12 cellular contexts compared by ENCODE assay signal in genomic region chr2:36438454-36438977, GRCh38.
A peak's percentile ranks its signal among the peaks of the same experiment; 100 is the strongest.
DNase-seq lines count a peak whose midpoint lies in the region; ATAC-seq and TF ChIP-seq lines count a peak whose summit lies in the region.
"Had no signal": no experiment of that assay in that cellular context is flagged by ENCODE, and none has a peak within 500 bp of the region (broad histone marks: within the 10 kb centered on the region; RNA-seq: fewer than 3 reads in every experiment).

No MANE protein-coding gene starts in this region.

- H2BK5ac ChIP-seq in mesenchymal stem cell (ENCODE audit: low read depth, low read length, poor library complexity, severe bottlenecking), result no peak overlapping the region

- no peak overlapping the region for H2BK15ac ChIP-seq in mesenchymal stem cell (ENCODE audit: low read depth, poor library complexity, severe bottlenecking)

- H3K79me1 ChIP-seq in mesenchymal stem cell (replicated peaks; ENCODE audit: low read length, poor library complexity, severe bottlenecking), result peaks cover 18% of the 10 kb centered on the region

- POLR2A ChIA-PET in A673 (lab: Charles Lee; ENCODE audit: low non-redundant PET), result no interaction called here
- POLR2A ChIA-PET in GM10248 (lab: Yijun Ruan, JAX), result no interaction called here

- H4K8ac ChIP-seq in mesenchymal stem cell (ENCODE audit: low read length), result no peak overlapping the region

- CTCF ChIA-PET in A673 (lab: Charles Lee) (no interaction called here), GM10248 (lab: Yijun Ruan, JAX) (interaction anchor here (0.8 to 1.9 kb wide), 4 partner anchors 10 to 29 kb away, joined by 3 to 5 read pairs (median 4); no protein-coding TSS in a partner anchor)
- CTCF ChIA-PET in activated naive CD4-positive, alpha-beta T cell treated with anti-CD3 and anti-CD28 coated beads, Interleukin-2, amount 10 ng/mL, durations not matched to agents 7 days and 5 days (lab: Charles Lee), result no interaction called here

- H3K27ac ChIP-seq in A673 (ENCODE audit: low read depth, low read length, poor library complexity, severe bottlenecking) (no peak overlapping the region), mesenchymal stem cell (ENCODE audit: low read length, poor library complexity, severe bottlenecking) (peak overlapping the region; percentile 91)
- H3K27ac ChIP-seq: suprapubic skin had no signal

- H4K91ac ChIP-seq in mesenchymal stem cell (ENCODE audit: low read length), result no peak overlapping the region

- H3K4me2 ChIP-seq in mesenchymal stem cell (ENCODE audit: low read length, poor library complexity, severe bottlenecking), result peak overlapping the region; percentile 43

- H3K4me3 ChIP-seq in A673 (ENCODE audit: low read depth, low read length, poor library complexity, severe bottlenecking) (no peak overlapping the region), mesenchymal stem cell (ENCODE audit: insufficient read depth in 1 of 2, low read depth in 1 of 2, low read length in 2 of 2) (no peak overlapping the region)
- H3K4me3 ChIP-seq: suprapubic skin had no signal

- H3K27ac Mint-ChIP-seq in chondrocyte (ENCODE audit: unreplicated experiment), result peak overlapping the region; percentile 97
- no peak overlapping the region for H3K27ac Mint-ChIP-seq in activated T-helper 1 cell treated with anti-CD3 and anti-CD28 coated beads, Interleukin-12 subunit alpha, Interleukin-12 subunit beta, Interleukin-2, Interleukin-4 antibody, amounts not matched to agents 30 ng/mL and 10 ng/mL and 1 ng/mL, durations not matched to agents 14 hours and 24 hours and 36 hours
- no peak overlapping the region for H3K27ac Mint-ChIP-seq in activated naive CD4-positive, alpha-beta T cell treated with anti-CD3 and anti-CD28 coated beads, Interleukin-2, amount 10 ng/mL, durations not matched to agents 7 days and 5 days

- H2AK5ac ChIP-seq in mesenchymal stem cell (ENCODE audit: low read length, severe bottlenecking), result no peak overlapping the region

- BruUV-seq in A673 (replicated peaks; lab: Mats Ljungman, UMichigan), result no TSS peak

- H3K27me3 ChIP-seq in A673 (replicated peaks; ENCODE audit: insufficient read depth, low read depth, low read length, poor library complexity) (no peaks in the 10 kb centered on the region), mesenchymal stem cell (ENCODE audit: control insufficient read depth in 1 of 2, insufficient read depth in 1 of 2, low read length in 2 of 2) (no peaks in the 10 kb centered on the region)
- H3K27me3 ChIP-seq: suprapubic skin had no signal

- H3K9me3 Mint-ChIP-seq in chondrocyte (ENCODE audit: low read depth), result no peaks in the 10 kb centered on the region
- H3K9me3 Mint-ChIP-seq in activated T-helper 1 cell treated with anti-CD3 and anti-CD28 coated beads, Interleukin-12 subunit alpha, Interleukin-12 subunit beta, Interleukin-2, Interleukin-4 antibody, amounts not matched to agents 30 ng/mL and 10 ng/mL and 1 ng/mL, durations not matched to agents 14 hours and 24 hours and 36 hours, result no peaks in the 10 kb centered on the region
- no peaks in the 10 kb centered on the region for H3K9me3 Mint-ChIP-seq in activated naive CD4-positive, alpha-beta T cell treated with anti-CD3 and anti-CD28 coated beads, Interleukin-2, amount 10 ng/mL, durations not matched to agents 7 days and 5 days

- DNase-seq in A673 (ENCODE audit: low spot score) (peak; percentile 69), HS-5 (ENCODE audit: low read depth) (peak; percentile 99), chondrocyte (ENCODE audit: low spot score) (no peak), mesenchymal stem cell (peak; percentile 98), GM10248 (ENCODE audit: extremely low spot score) (no peak)
- no peak for DNase-seq in activated T-helper 1 cell treated with anti-CD3 and anti-CD28 coated beads, Interleukin-12 subunit alpha, Interleukin-12 subunit beta, Interleukin-2, Interleukin-4 antibody, amounts not matched to agents 30 ng/mL and 10 ng/mL and 1 ng/mL, durations not matched to agents 14 hours and 24 hours and 36 hours (ENCODE audit: low spot score)
- DNase-seq in activated naive CD4-positive, alpha-beta T cell treated with anti-CD3 and anti-CD28 coated beads, Interleukin-2, amount 10 ng/mL, durations not matched to agents 7 days and 5 days, result no peak
- DNase-seq: activated CD4-positive, alpha-beta T cell treated with anti-CD3 and anti-CD28 coated beads for 1 hour; BE2C; KG1 had no signal

- no peak overlapping the region for H2BK12ac ChIP-seq in mesenchymal stem cell (ENCODE audit: low read length in 2 of 2)

- H2BK120ac ChIP-seq in mesenchymal stem cell (ENCODE audit: low read depth, low read length), result no peak overlapping the region

- H3K4me1 ChIP-seq in A673 (ENCODE audit: insufficient read depth, low read length, poor library complexity, severe bottlenecking) (peaks cover 11% of the 10 kb centered on the region), mesenchymal stem cell (ENCODE audit: control insufficient read depth, insufficient read depth, low read depth, low read length) (peaks cover 2% of the 10 kb centered on the region)
- H3K4me1 ChIP-seq: BE2C had no signal

- peak overlapping the region; percentile 56 for H3K9ac ChIP-seq in mesenchymal stem cell (ENCODE audit: low read length)

- TF ChIP-seq CTCF in A673 (conservative IDR thresholded peaks at IDR 0.05; ENCODE audit: low read depth, low read length), result no peak
- no peak for TF ChIP-seq CTCF in chondrocyte (IDR thresholded peaks at IDR 0.05)
- no peak for TF ChIP-seq CTCF in GM10248 (IDR thresholded peaks at IDR 0.05; ENCODE audit: control extremely low read depth, extremely low read depth, low read depth, missing control alignments)

- H3K14ac ChIP-seq in mesenchymal stem cell (ENCODE audit: low read length in 2 of 2), result no peak overlapping the region

- H3K9me3 ChIP-seq in A673 (ENCODE audit: low read depth, low read length, poor library complexity, severe bottlenecking) (no peaks in the 10 kb centered on the region), mesenchymal stem cell (ENCODE audit: control insufficient read depth, low read length) (no peaks in the 10 kb centered on the region)
- H3K9me3 ChIP-seq: BE2C, suprapubic skin had no signal

- intact Hi-C loops in A673 (cut with micrococcal nuclease; ENCODE audit: unreplicated experiment), result no loop called here
- intact Hi-C loops in activated T-helper 1 cell treated with anti-CD3 and anti-CD28 coated beads, Interleukin-12 subunit alpha, Interleukin-12 subunit beta, Interleukin-2, Interleukin-4 antibody, amounts not matched to agents 30 ng/mL and 10 ng/mL and 1 ng/mL, durations not matched to agents 14 hours and 24 hours and 36 hours (cut with micrococcal nuclease), result no loop called here

- H3K18ac ChIP-seq in mesenchymal stem cell (ENCODE audit: low read depth in 1 of 2, low read length in 2 of 2), result no peak overlapping the region

- no peak overlapping the region for H2AFZ ChIP-seq in mesenchymal stem cell (ENCODE audit: low read depth, low read length)

- no peak overlapping the region for H3K4ac ChIP-seq in mesenchymal stem cell (ENCODE audit: low read depth in 1 of 2, low read length in 2 of 2)

- H3K36me3 ChIP-seq in A673 (ENCODE audit: insufficient read depth, low read length, poor library complexity, severe bottlenecking) (peaks cover 5% of the 10 kb centered on the region), mesenchymal stem cell (ENCODE audit: control insufficient read depth in 1 of 2, insufficient read depth in 2 of 2, low read depth in 1 of 2, low read length in 2 of 2) (peaks cover 12 to 27% of the 10 kb centered on the region in 2 experiments)
- H3K36me3 ChIP-seq: BE2C had no signal

- peaks cover 83% of the 10 kb centered on the region for H3K4me1 Mint-ChIP-seq in chondrocyte (ENCODE audit: low read depth)
- H3K4me1 Mint-ChIP-seq in activated T-helper 1 cell treated with anti-CD3 and anti-CD28 coated beads, Interleukin-12 subunit alpha, Interleukin-12 subunit beta, Interleukin-2, Interleukin-4 antibody, amounts not matched to agents 30 ng/mL and 10 ng/mL and 1 ng/mL, durations not matched to agents 14 hours and 24 hours and 36 hours (ENCODE audit: low read depth), result peaks cover 13% of the 10 kb centered on the region
- H3K4me1 Mint-ChIP-seq in activated naive CD4-positive, alpha-beta T cell treated with anti-CD3 and anti-CD28 coated beads, Interleukin-2, amount 10 ng/mL, durations not matched to agents 7 days and 5 days, result peaks cover 13% of the 10 kb centered on the region

- ATAC-seq in GM18502 (IDR thresholded peaks at IDR 0.05; ENCODE audit: poor library complexity, unreplicated experiment), result no peak

- no peak overlapping the region for H3K23ac ChIP-seq in mesenchymal stem cell (ENCODE audit: low read length in 2 of 2)

- H3K27me3 Mint-ChIP-seq in chondrocyte (ENCODE audit: low read depth), result no peaks in the 10 kb centered on the region
- H3K27me3 Mint-ChIP-seq in activated T-helper 1 cell treated with anti-CD3 and anti-CD28 coated beads, Interleukin-12 subunit alpha, Interleukin-12 subunit beta, Interleukin-2, Interleukin-4 antibody, amounts not matched to agents 30 ng/mL and 10 ng/mL and 1 ng/mL, durations not matched to agents 14 hours and 24 hours and 36 hours (ENCODE audit: insufficient read depth), result peaks cover 8% of the 10 kb centered on the region
- no peaks in the 10 kb centered on the region for H3K27me3 Mint-ChIP-seq in activated naive CD4-positive, alpha-beta T cell treated with anti-CD3 and anti-CD28 coated beads, Interleukin-2, amount 10 ng/mL, durations not matched to agents 7 days and 5 days

- WGBS in mesenchymal stem cell, result 0% methylated on average over 3 of the region's 3 CpGs

- peaks cover 20% of the 10 kb centered on the region for H3K36me3 Mint-ChIP-seq in chondrocyte (ENCODE audit: low read depth)
- peaks cover 7% of the 10 kb centered on the region for H3K36me3 Mint-ChIP-seq in activated T-helper 1 cell treated with anti-CD3 and anti-CD28 coated beads, Interleukin-12 subunit alpha, Interleukin-12 subunit beta, Interleukin-2, Interleukin-4 antibody, amounts not matched to agents 30 ng/mL and 10 ng/mL and 1 ng/mL, durations not matched to agents 14 hours and 24 hours and 36 hours (ENCODE audit: low read depth)
- H3K36me3 Mint-ChIP-seq in activated naive CD4-positive, alpha-beta T cell treated with anti-CD3 and anti-CD28 coated beads, Interleukin-2, amount 10 ng/mL, durations not matched to agents 7 days and 5 days, result no peaks in the 10 kb centered on the region

- H3K4me3 Mint-ChIP-seq in chondrocyte (ENCODE audit: unreplicated experiment), result peak overlapping the region; percentile 5
- no peak overlapping the region for H3K4me3 Mint-ChIP-seq in activated T-helper 1 cell treated with anti-CD3 and anti-CD28 coated beads, Interleukin-12 subunit alpha, Interleukin-12 subunit beta, Interleukin-2, Interleukin-4 antibody, amounts not matched to agents 30 ng/mL and 10 ng/mL and 1 ng/mL, durations not matched to agents 14 hours and 24 hours and 36 hours
- H3K4me3 Mint-ChIP-seq in activated naive CD4-positive, alpha-beta T cell treated with anti-CD3 and anti-CD28 coated beads, Interleukin-2, amount 10 ng/mL, durations not matched to agents 7 days and 5 days, result no peak overlapping the region

Comparison
In these comparisons a context has a peak if more than half of its experiments do, and no peak if none do; other contexts are left out.
1. DNase-seq: peak in A673 (single experiment), HS-5 (single experiment) and mesenchymal stem cell (single experiment); none in chondrocyte (single experiment), GM10248 (single experiment), activated T-helper 1 cell treated with anti-CD3 and anti-CD28 coated beads, Interleukin-12 subunit alpha, Interleukin-12 subunit beta, Interleukin-2, Interleukin-4 antibody, amounts not matched to agents 30 ng/mL and 10 ng/mL and 1 ng/mL, durations not matched to agents 14 hours and 24 hours and 36 hours (single experiment) and activated naive CD4-positive, alpha-beta T cell treated with anti-CD3 and anti-CD28 coated beads, Interleukin-2, amount 10 ng/mL, durations not matched to agents 7 days and 5 days (single experiment).